ENCODE assay signal across 10 cellular contexts in genomic region chr14:69093551-69094421, GRCh38. TPM values are rescaled to one million over a fixed set of nuclear protein-coding genes. Genes with fewer than 3 reads are reported as not detected.
DNase-seq lines count a peak whose midpoint lies in the region; ATAC-seq lines count a peak whose summit lies in the region.
"Had no signal": no experiment of that assay in that cellular context is flagged by ENCODE, and none has a peak within 500 bp of the region (broad histone marks: within the 10 kb centered on the region; RNA-seq: fewer than 3 reads in every experiment).

No MANE protein-coding gene starts in this region.

- POLR2A ChIA-PET in naive thymus-derived CD4-positive, alpha-beta T cell (lab: Charles Lee) = interaction anchor here (0.7 to 0.9 kb wide), 2 partner anchors 33 to 68 kb away, joined by 3 read pairs; no protein-coding TSS in a partner anchor

- no peaks in the 10 kb centered on the region for H3K27me3 Mint-ChIP-seq in naive thymus-derived CD4-positive, alpha-beta T cell

- H3K4me3 Mint-ChIP-seq in naive thymus-derived CD4-positive, alpha-beta T cell = no peak overlapping the region

- no peak overlapping the region for H3K27ac ChIP-seq in naive thymus-derived CD4-positive, alpha-beta T cell (ENCODE audit: low read depth, low read length)

- H3K27ac Mint-ChIP-seq in naive thymus-derived CD4-positive, alpha-beta T cell = peak overlapping the region in 7 of 9 donors; percentile 33 to 77 (median 66)

- H3K4me3 ChIP-seq in naive thymus-derived CD4-positive, alpha-beta T cell (ENCODE audit: low read length) = no peak overlapping the region

- peaks cover 4 to 23% (median 17%) of the 10 kb centered on the region in 5 donors for H3K36me3 Mint-ChIP-seq in naive thymus-derived CD4-positive, alpha-beta T cell

- CTCF ChIA-PET in naive thymus-derived CD4-positive, alpha-beta T cell (lab: Charles Lee) = interaction anchor here (0.6 to 0.7 kb wide), 2 partner anchors 231 to 1715 kb away, joined by 3 read pairs; no protein-coding TSS in a partner anchor

- H3K27me3 ChIP-seq in naive thymus-derived CD4-positive, alpha-beta T cell (ENCODE audit: control insufficient read depth in 2 of 2, insufficient read depth in 2 of 2, low read length in 2 of 2) = no peaks in the 10 kb centered on the region

- peaks cover 6 to 35% (median 23%) of the 10 kb centered on the region in 7 donors for H3K4me1 Mint-ChIP-seq in naive thymus-derived CD4-positive, alpha-beta T cell

- peaks cover 7 to 52% (median 25%) of the 10 kb centered on the region in 3 experiments for H3K36me3 ChIP-seq in naive thymus-derived CD4-positive, alpha-beta T cell (ENCODE audit: control insufficient read depth in 2 of 3, insufficient read depth in 3 of 3, low read length in 3 of 3)

- no peaks in the 10 kb centered on the region for H3K9me3 Mint-ChIP-seq in naive thymus-derived CD4-positive, alpha-beta T cell

- DNase-seq in COR-L47 (lab: John Stamatoyannopoulos, UW) (peak; percentile 21), NCI-H2029 (lab: John Stamatoyannopoulos, UW) (peak; percentile 18), dermis microvascular lymphatic vessel endothelial cell (ENCODE audit: low read depth in 2 of 2) (peak; percentile 55 to 78), amniotic stem cell (lab: John Stamatoyannopoulos, UW) (no peak), RPMI8226 (no peak)
- DNase-seq in naive thymus-derived CD4-positive, alpha-beta T cell = no peak
- DNase-seq: cortex of kidney, NCI-H510A treated with DMSO at 0.1 percent for 48 hours had no signal

- no peaks in the 10 kb centered on the region for H3K4me1 ChIP-seq in naive thymus-derived CD4-positive, alpha-beta T cell (ENCODE audit: control insufficient read depth in 2 of 2, insufficient read depth in 2 of 2, low read length in 2 of 2)

- no peak for ATAC-seq in naive thymus-derived CD4-positive, alpha-beta T cell
- ATAC-seq in GM18868 (IDR thresholded peaks at IDR 0.05; ENCODE audit: unreplicated experiment) (no peak), GM19351 (IDR thresholded peaks at IDR 0.05; ENCODE audit: unreplicated experiment) (no peak)

- no peaks in the 10 kb centered on the region for H3K9me3 ChIP-seq in naive thymus-derived CD4-positive, alpha-beta T cell (ENCODE audit: control insufficient read depth in 2 of 3, low read length in 3 of 3)

- intact Hi-C loops in naive thymus-derived CD4-positive, alpha-beta T cell (cut with micrococcal nuclease) = loop anchor here in 1 of 2 donors (5.0 kb wide), 1 partner anchor 116 kb away; the partner anchor contains the start of gene ACTN1

RNA-seq across cellular contexts. Expression of gene DCAF5, which starts 59.1 kb away (rescaled TPM):
- total RNA-seq in dermis microvascular lymphatic vessel endothelial cell = 9.5 and 16.6 TPM in 2 replicates
- 10 to 100 TPM; 43.0 to 74.3 (median 70.4) TPM for total RNA-seq in naive thymus-derived CD4-positive, alpha-beta T cell
- polyA plus RNA-seq in naive thymus-derived CD4-positive, alpha-beta T cell = 10 to 100 TPM; 65.9 to 89.2 TPM

Comparison
In these comparisons a context has a peak if more than half of its experiments do, and no peak if none do; other contexts are left out.
1. DNase-seq: peak in COR-L47 (single experiment), NCI-H2029 (single experiment) and dermis microvascular lymphatic vessel endothelial cell (2 of 2); none in naive thymus-derived CD4-positive, alpha-beta T cell (0 of 9), amniotic stem cell (single experiment) and RPMI8226 (single experiment).